1 cellular context compared by ENCODE assay signal in genomic region chr14:103931422-103931821, GRCh38.
TF ChIP-seq lines count a peak whose summit lies in the region.

No MANE protein-coding gene starts in this region.

TF ChIP-seq in K562, 482 proteins besides CTCF, POLR2A, EP300 and RAD21:
- TF ChIP-seq CEBPG (CRISPR knock-in tag; IDR thresholded peaks at IDR 0.05) (no peak), CEBPG (tag; conservative IDR thresholded peaks at IDR 0.05 in 1 of 2, IDR thresholded peaks at IDR 0.05 in 1 of 2) (peak; percentile 20 to 43; a peak in 1 of 4 replicates), PHB2 (IDR thresholded peaks at IDR 0.05; ENCODE audit: low read depth) (no peak)
